ENCODE assay signal across 21 cellular contexts in genomic region chr17:57538730-57539456, GRCh38.
A peak's percentile ranks its signal among the peaks of the same experiment; 100 is the strongest.
DNase-seq lines count a peak whose midpoint lies in the region; ATAC-seq and TF ChIP-seq lines count a peak whose summit lies in the region.
"Had no signal": no experiment of that assay in that cellular context is flagged by ENCODE, and none has a peak within 500 bp of the region (broad histone marks: within the 10 kb centered on the region; RNA-seq: fewer than 3 reads in every experiment).

No MANE protein-coding gene starts in this region.

- no peaks in the 10 kb centered on the region for H3K9me3 ChIP-seq in mucosa of descending colon
- no peaks in the 10 kb centered on the region for H3K9me3 ChIP-seq in lower lobe of right lung
- H3K9me3 ChIP-seq: gastroesophageal sphincter, transverse colon had no signal

- no peaks in the 10 kb centered on the region for H3K9me3 Mint-ChIP-seq in activated CD4-positive, alpha-beta T cell treated with anti-CD3 and anti-CD28 coated beads, Interleukin-2, amount 10 ng/mL, durations not matched to agents 24 days and 14 days
- no peaks in the 10 kb centered on the region for H3K9me3 Mint-ChIP-seq in type B pancreatic cell
- H3K9me3 Mint-ChIP-seq: activated naive CD8-positive, alpha-beta T cell treated with anti-CD3 and anti-CD28 coated beads, Interleukin-2, amount 50 U/mL, for 24 hours; activated T-helper 17 cell treated with anti-CD3 and anti-CD28 coated beads, Interleukin-2, amount 50 U/mL, for 72 hours; IgD-negative memory B cell had no signal

- peaks cover 14% of the 10 kb centered on the region for H3K4me1 Mint-ChIP-seq in activated CD4-positive, alpha-beta T cell treated with anti-CD3 and anti-CD28 coated beads, Interleukin-2, amount 10 ng/mL, durations not matched to agents 24 days and 14 days
- peaks cover 82% of the 10 kb centered on the region for H3K4me1 Mint-ChIP-seq in type B pancreatic cell (ENCODE audit: unreplicated experiment)

- no peaks in the 10 kb centered on the region for H3K27me3 Mint-ChIP-seq in activated CD4-positive, alpha-beta T cell treated with anti-CD3 and anti-CD28 coated beads, Interleukin-2, amount 10 ng/mL, durations not matched to agents 24 days and 14 days
- H3K27me3 Mint-ChIP-seq in type B pancreatic cell, result no peaks in the 10 kb centered on the region
- H3K27me3 Mint-ChIP-seq: activated CD8-positive, alpha-beta memory T cell treated with anti-CD3 and anti-CD28 coated beads, Interleukin-2, amount 10 ng/mL, durations not matched to agents 7 days and 5 days; activated naive CD8-positive, alpha-beta T cell treated with anti-CD3 and anti-CD28 coated beads, Interleukin-2, amount 50 U/mL, for 24 hours; activated T-helper 17 cell treated with anti-CD3 and anti-CD28 coated beads, Interleukin-2, amount 50 U/mL, for 72 hours; IgD-negative memory B cell had no signal

- no peak overlapping the region for H3K4me3 Mint-ChIP-seq in activated CD4-positive, alpha-beta T cell treated with anti-CD3 and anti-CD28 coated beads, Interleukin-2, amount 10 ng/mL, durations not matched to agents 24 days and 14 days
- H3K4me3 Mint-ChIP-seq in type B pancreatic cell, result peak overlapping the region; percentile 68
- H3K4me3 Mint-ChIP-seq: activated CD8-positive, alpha-beta memory T cell treated with anti-CD3 and anti-CD28 coated beads, Interleukin-2, amount 10 ng/mL, durations not matched to agents 7 days and 5 days; activated naive CD8-positive, alpha-beta T cell treated with anti-CD3 and anti-CD28 coated beads, Interleukin-2, amount 50 U/mL, for 24 hours; activated T-helper 17 cell treated with anti-CD3 and anti-CD28 coated beads, Interleukin-2, amount 50 U/mL, for 72 hours had no signal

- peaks cover 3% of the 10 kb centered on the region for H3K36me3 Mint-ChIP-seq in activated CD4-positive, alpha-beta T cell treated with anti-CD3 and anti-CD28 coated beads, Interleukin-2, amount 10 ng/mL, durations not matched to agents 24 days and 14 days (ENCODE audit: low read depth)
- H3K36me3 Mint-ChIP-seq in type B pancreatic cell, result peaks cover 4% of the 10 kb centered on the region
- H3K36me3 Mint-ChIP-seq: activated CD8-positive, alpha-beta memory T cell treated with anti-CD3 and anti-CD28 coated beads, Interleukin-2, amount 10 ng/mL, durations not matched to agents 7 days and 5 days had no signal

- H3K36me3 ChIP-seq in mucosa of descending colon (ENCODE audit: low read depth) (no peaks in the 10 kb centered on the region), lower lobe of right lung (no peaks in the 10 kb centered on the region)
- H3K36me3 ChIP-seq: gastroesophageal sphincter, transverse colon had no signal

- peak; percentile 85 for ATAC-seq in mucosa of descending colon
- no peak for ATAC-seq in lower lobe of right lung
- ATAC-seq in GM18868 (IDR thresholded peaks at IDR 0.05; ENCODE audit: unreplicated experiment), result no peak
- ATAC-seq: activated CD8-positive, alpha-beta memory T cell treated with anti-CD3 and anti-CD28 coated beads, Interleukin-2, amount 10 ng/mL, durations not matched to agents 7 days and 5 days; activated naive CD8-positive, alpha-beta T cell treated with anti-CD3 and anti-CD28 coated beads, Interleukin-2, amount 50 U/mL, for 24 hours; activated T-helper 17 cell treated with anti-CD3 and anti-CD28 coated beads, Interleukin-2, amount 50 U/mL, for 72 hours; gastroesophageal sphincter; GM12878 had no signal

- TF ChIP-seq CTCF in mucosa of descending colon (IDR thresholded peaks at IDR 0.05) (no peak), type B pancreatic cell (conservative IDR thresholded peaks at IDR 0.05) (no peak), lower lobe of right lung (IDR thresholded peaks at IDR 0.05) (no peak)

- intact Hi-C loops in activated CD4-positive, alpha-beta T cell treated with anti-CD3 and anti-CD28 coated beads, Interleukin-2, amount 10 ng/mL, durations not matched to agents 24 days and 14 days (cut with micrococcal nuclease), result no loop called here
- intact Hi-C loops in mucosa of descending colon (cut with DNase I, micrococcal nuclease) (no loop called here), lower lobe of right lung (cut with DNase I) (no loop called here)

- no peaks in the 10 kb centered on the region for H3K27me3 ChIP-seq in lower lobe of right lung (ENCODE audit: low read depth)
- H3K27me3 ChIP-seq: gastroesophageal sphincter, transverse colon had no signal

- peak overlapping the region; percentile 24 for H3K27ac Mint-ChIP-seq in activated CD4-positive, alpha-beta T cell treated with anti-CD3 and anti-CD28 coated beads, Interleukin-2, amount 10 ng/mL, durations not matched to agents 24 days and 14 days
- H3K27ac Mint-ChIP-seq in type B pancreatic cell, result peak overlapping the region; percentile 81
- H3K27ac Mint-ChIP-seq: activated CD8-positive, alpha-beta memory T cell treated with anti-CD3 and anti-CD28 coated beads, Interleukin-2, amount 10 ng/mL, durations not matched to agents 7 days and 5 days; activated naive CD8-positive, alpha-beta T cell treated with anti-CD3 and anti-CD28 coated beads, Interleukin-2, amount 50 U/mL, for 24 hours had no signal

- DNase-seq in activated CD4-positive, alpha-beta T cell treated with anti-CD3 and anti-CD28 coated beads, Interleukin-2, amount 10 ng/mL, durations not matched to agents 24 days and 14 days, result no peak
- DNase-seq in activated CD4-positive, alpha-beta T cell treated with anti-CD3 and anti-CD28 coated beads, Interleukin-2, amount 50 U/mL, for 1 hour, result no peak
- DNase-seq in amniotic epithelial cell (ENCODE audit: low read depth) (peak; percentile 77), mucosa of descending colon (no peak), type B pancreatic cell (ENCODE audit: extremely low spot score, unreplicated experiment) (no peak), lower lobe of right lung (no peak), D341Med (ENCODE audit: low spot score) (no peak)
- DNase-seq: activated CD4-positive, alpha-beta T cell treated with anti-CD3 and anti-CD28 coated beads for 1 hour; activated CD8-positive, alpha-beta memory T cell treated with anti-CD3 and anti-CD28 coated beads, Interleukin-2, amount 10 ng/mL, durations not matched to agents 7 days and 5 days; activated naive CD8-positive, alpha-beta T cell treated with anti-CD3 and anti-CD28 coated beads, Interleukin-2, amount 50 U/mL, for 24 hours; erythroblast; NCI-H1930; NCI-H446; stimulated activated naive CD4-positive, alpha-beta T cell treated with Interleukin-2 at 50 U/mL for 16 hours; T-helper 9 cell; transverse colon had no signal

- no peak overlapping the region for H3K27ac ChIP-seq in lower lobe of right lung

- H3K4me3 ChIP-seq in mucosa of descending colon, result no peak overlapping the region
- H3K4me3 ChIP-seq in lower lobe of right lung, result no peak overlapping the region
- H3K4me3 ChIP-seq: gastroesophageal sphincter, GM12878, transverse colon had no signal

- H3K4me1 ChIP-seq in mucosa of descending colon (ENCODE audit: low read depth) (peaks cover 10% of the 10 kb centered on the region), lower lobe of right lung (peaks cover 4% of the 10 kb centered on the region)
